Comparison of ENCODE assay signal across 1 cellular context in genomic region chr13:108947551-108948030, GRCh38.
TF ChIP-seq lines count a peak whose summit lies in the region.

No MANE protein-coding gene starts in this region.

TF ChIP-seq in H1, 55 proteins besides CTCF, POLR2A, EP300 and RAD21:
- TF ChIP-seq JUN (IDR thresholded peaks at IDR 0.05; ENCODE audit: low read depth, low read length) (no peak), SRF (IDR thresholded peaks at IDR 0.05; ENCODE audit: low read depth, low read length) (no peak), BRCA1 (IDR thresholded peaks at IDR 0.05; ENCODE audit: low read depth, low read length) (no peak), KDM4A (IDR thresholded peaks at IDR 0.05; ENCODE audit: low read depth, low read length, severe bottlenecking) (no peak), SP2 (IDR thresholded peaks at IDR 0.05; ENCODE audit: low read length) (no peak), PHF8 (conservative IDR thresholded peaks at IDR 0.05; ENCODE audit: low read depth, low read length) (no peak), TCF12 (IDR thresholded peaks at IDR 0.05; ENCODE audit: low read depth, low read length) (no peak), ZNF274 (IDR thresholded peaks at IDR 0.05; ENCODE audit: borderline replicate concordance, extremely low read depth, low read length) (no peak), YY1 (IDR thresholded peaks at IDR 0.05; ENCODE audit: low read depth, low read length) (no peak), CHD7 (IDR thresholded peaks at IDR 0.05; ENCODE audit: insufficient replicate concordance, low read length) (no peak), BACH1 (IDR thresholded peaks at IDR 0.05; ENCODE audit: low read length) (no peak), NRF1 (IDR thresholded peaks at IDR 0.05; ENCODE audit: low read depth, low read length) (no peak), MAX (IDR thresholded peaks at IDR 0.05) (no peak), SP4 (IDR thresholded peaks at IDR 0.05; ENCODE audit: low read length) (no peak)
TF ChIP-seq in H1: peak in this region for 0.
